Comparison of ENCODE assay signal across 21 cellular contexts in the genomic region with DNA sequence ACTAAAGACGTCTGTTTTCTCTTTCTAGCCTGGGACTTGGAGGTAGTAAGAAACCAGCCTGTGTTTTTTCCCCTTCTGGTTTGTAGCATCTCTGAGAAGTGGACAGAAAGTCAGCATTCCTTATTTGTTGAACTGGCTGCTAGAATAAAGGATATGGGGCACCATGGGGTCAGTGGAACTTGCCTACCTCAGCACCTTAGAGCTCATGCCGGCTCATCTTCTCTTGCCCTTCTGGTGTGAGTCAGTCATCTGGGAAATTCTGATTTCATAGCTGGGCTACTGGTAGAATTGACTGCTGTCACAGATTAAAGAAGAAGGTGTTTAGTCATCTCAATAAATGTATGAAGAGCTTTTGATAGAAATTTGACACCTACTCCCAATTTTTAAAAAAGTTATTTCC.
"Had no signal": no experiment of that assay in that cellular context is flagged by ENCODE, and none has a peak within 500 bp of the region (broad histone marks: within the 10 kb centered on the region; RNA-seq: fewer than 3 reads in every experiment).

No MANE protein-coding gene starts in this region.

- H3K27me3 ChIP-seq: ascending aorta, Peyer's patch, SJCRH30 had no signal

- H3K36me3 ChIP-seq: ascending aorta, Peyer's patch, SJCRH30 had no signal

- H3K4me3 ChIP-seq: ascending aorta, Peyer's patch, SJCRH30, SK-N-MC had no signal

- H3K9me3 ChIP-seq: ascending aorta, Peyer's patch, SJCRH30 had no signal

- ATAC-seq: activated CD8-positive, alpha-beta T cell treated with anti-CD3 and anti-CD28 coated beads for 36 hours had no signal

- H3K4me1 ChIP-seq: ascending aorta, Peyer's patch, SJCRH30 had no signal

- DNase-seq: activated CD4-positive, alpha-beta T cell treated with anti-CD3 and anti-CD28 coated beads, Interleukin-2, amount 10 ng/mL, durations not matched to agents 24 days and 14 days; activated CD4-positive, alpha-beta T cell treated with anti-CD3 and anti-CD28 coated beads, Interleukin-2, amount 50 U/mL, for 4 hours; activated CD8-positive, alpha-beta T cell treated with anti-CD3 and anti-CD28 coated beads for 36 hours; activated gamma-delta T cell; activated naive CD4-positive, alpha-beta T cell treated with Interleukin-2 at 50 U/mL for 16 hours; activated naive CD8-positive, alpha-beta T cell treated with anti-CD3 and anti-CD28 coated beads, Interleukin-2, amount 10 ng/mL, durations not matched to agents 7 days and 5 days; activated T-cell treated with anti-CD3 and anti-CD28 coated beads, Interleukin-2, amount 50 U/mL, for 1 hour; amygdala; caudate nucleus; NCI-H1048; NCI-H1436 treated with DMSO at 0.1 percent for 48 hours; NCI-H1694 treated with DMSO at 0.1 percent for 48 hours; NCI-H2029; NCI-H345; NCI-H524 treated with DMSO at 0.1 percent for 48 hours; Peyer's patch; SHP77; SJCRH30; T1000 had no signal
